18 cellular contexts compared by ENCODE assay signal in the genomic region with DNA sequence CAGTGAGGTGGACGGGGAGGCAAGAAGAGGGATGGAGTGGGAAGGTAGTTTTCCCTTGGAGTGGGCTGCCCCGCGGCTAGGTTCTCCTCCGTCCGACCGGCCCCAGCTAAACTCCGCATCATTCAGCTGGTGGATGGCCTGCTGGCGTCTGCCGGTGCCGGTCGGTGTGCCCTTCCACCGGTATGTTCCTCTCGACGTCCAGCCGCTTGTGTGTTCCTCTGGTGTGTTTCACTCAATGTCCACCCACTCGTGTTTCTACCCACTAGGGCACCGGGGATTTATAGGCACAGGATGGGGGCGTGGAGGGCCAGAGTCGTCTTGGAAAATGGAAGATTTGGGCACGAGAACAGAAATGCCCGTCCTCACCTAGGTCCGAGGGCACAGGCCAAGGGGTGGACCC.
A peak's percentile ranks its signal among the peaks of the same experiment; 100 is the strongest.
DNase-seq lines count a peak whose midpoint lies in the region; ATAC-seq, FAIRE-seq and TF ChIP-seq lines count a peak whose summit lies in the region.
"Had no signal": no experiment of that assay in that cellular context is flagged by ENCODE, and none has a peak within 500 bp of the region (broad histone marks: within the 10 kb centered on the region; RNA-seq: fewer than 3 reads in every experiment).

No MANE protein-coding gene starts in this region.

- H3K9me3 Mint-ChIP-seq in activated T-cell treated with anti-CD3 and anti-CD28 coated beads, Interleukin-2, amount 50 U/mL, for 4 hours = no peaks in the 10 kb centered on the region
- H3K9me3 Mint-ChIP-seq: CD4-positive, alpha-beta T cell; H9 had no signal

- H3K9me3 ChIP-seq in kidney (ENCODE audit: control insufficient read depth in 1 of 2, low read length in 2 of 2) (no peaks in the 10 kb centered on the region), neuronal stem cell (replicated peaks in 1 of 2; ENCODE audit: control insufficient read depth in 2 of 2, insufficient read depth in 1 of 2, low read depth in 1 of 2, low read length in 2 of 2) (peaks cover 2 to 4% of the 10 kb centered on the region in 2 donors), A673 (ENCODE audit: low read depth, low read length, poor library complexity, severe bottlenecking) (no peaks in the 10 kb centered on the region)
- H3K9me3 ChIP-seq: BE2C, Caco-2 had no signal

- H3K4me3 ChIP-seq in kidney (ENCODE audit: low read length in 2 of 2) = no peak overlapping the region
- no peak overlapping the region for H3K4me3 ChIP-seq in neuronal stem cell (ENCODE audit: low read length in 2 of 2)
- no peak overlapping the region for H3K4me3 ChIP-seq in A673 (ENCODE audit: low read depth, low read length, poor library complexity, severe bottlenecking)

- H3K23ac ChIP-seq in neuronal stem cell (ENCODE audit: low read depth, low read length, poor library complexity) = no peak overlapping the region

- no peak overlapping the region for H2BK15ac ChIP-seq in neuronal stem cell (ENCODE audit: low read length)

- H3K27ac ChIP-seq in kidney (ENCODE audit: low read depth in 2 of 2, low read length in 2 of 2) (no peak overlapping the region), neuronal stem cell (replicated peaks; ENCODE audit: low read length) (no peak overlapping the region), A673 (ENCODE audit: low read depth, low read length, poor library complexity, severe bottlenecking) (no peak overlapping the region)
- H3K27ac ChIP-seq: C4-2B had no signal

- no peak overlapping the region for H3K4me2 ChIP-seq in neuronal stem cell (ENCODE audit: insufficient read depth, low read length, poor library complexity, severe bottlenecking)

- no peak overlapping the region for H4K8ac ChIP-seq in neuronal stem cell (ENCODE audit: low read depth, low read length)

- no TSS peak for BruUV-seq in A673 (replicated peaks; lab: Mats Ljungman, UMichigan)

- no peaks in the 10 kb centered on the region for H3K4me1 Mint-ChIP-seq in activated T-cell treated with anti-CD3 and anti-CD28 coated beads, Interleukin-2, amount 50 U/mL, for 4 hours (ENCODE audit: low read depth)

- H3K27me3 ChIP-seq in neuronal stem cell (ENCODE audit: control insufficient read depth in 3 of 3, insufficient read depth in 3 of 3, low read depth in 1 of 3, low read length in 3 of 3) = no peaks in the 10 kb centered on the region
- no peaks in the 10 kb centered on the region for H3K27me3 ChIP-seq in A673 (replicated peaks; ENCODE audit: insufficient read depth, low read depth, low read length, poor library complexity)
- H3K27me3 ChIP-seq: BE2C had no signal

- H4K91ac ChIP-seq in neuronal stem cell (ENCODE audit: low read depth, low read length, poor library complexity) = no peak overlapping the region

- intact Hi-C loops in cardiac septum (cut with DNase I) = no loop called here
- intact Hi-C loops in Right ventricle myocardium inferior (cut with DNase I) = no loop called here
- intact Hi-C loops in kidney (cut with DNase I) = no loop called here
- intact Hi-C loops in A673 (cut with micrococcal nuclease; ENCODE audit: unreplicated experiment) = no loop called here

- no CpG with 5 or more reads among the region's 22 CpGs for WGBS in neuronal stem cell (ENCODE audit: extremely low coverage in 2 of 2, insufficient read length in 2 of 2, insufficient replicate concordance in 1 of 2), 2 donors

- no peak overlapping the region for H2AK5ac ChIP-seq in neuronal stem cell (ENCODE audit: low read depth, low read length)

- no peak overlapping the region for H2BK120ac ChIP-seq in neuronal stem cell (ENCODE audit: low read depth, low read length)

- ATAC-seq in Right ventricle myocardium inferior (no peak), HG03196 (IDR thresholded peaks at IDR 0.05; ENCODE audit: unreplicated experiment) (no peak)
- no peak for ATAC-seq in activated T-cell treated with anti-CD3 and anti-CD28 coated beads, Interleukin-2, amount 50 U/mL, for 4 hours

- H3K36me3 ChIP-seq in kidney (ENCODE audit: control insufficient read depth in 1 of 2, insufficient read depth in 2 of 2, low read length in 2 of 2) (no peaks in the 10 kb centered on the region), neuronal stem cell (replicated peaks in 1 of 2; ENCODE audit: control insufficient read depth in 2 of 2, insufficient read depth in 2 of 2, low read length in 2 of 2) (no peaks in the 10 kb centered on the region), A673 (ENCODE audit: insufficient read depth, low read length, poor library complexity, severe bottlenecking) (no peaks in the 10 kb centered on the region)
- H3K36me3 ChIP-seq: BE2C had no signal

- H3K4ac ChIP-seq in neuronal stem cell (ENCODE audit: low read length) = no peak overlapping the region

- H3K4me1 ChIP-seq in kidney (ENCODE audit: control insufficient read depth in 1 of 2, insufficient read depth in 1 of 2, low read depth in 1 of 2, low read length in 2 of 2) (no peaks in the 10 kb centered on the region), neuronal stem cell (ENCODE audit: control insufficient read depth in 2 of 2, insufficient read depth in 1 of 2, low read depth in 1 of 2, low read length in 2 of 2) (peaks cover 0 to 2% of the 10 kb centered on the region in 2 donors), A673 (ENCODE audit: insufficient read depth, low read length, poor library complexity, severe bottlenecking) (no peaks in the 10 kb centered on the region)
- H3K4me1 ChIP-seq: BE2C, Caco-2 had no signal

- no peak overlapping the region for H3K4me3 Mint-ChIP-seq in activated T-cell treated with anti-CD3 and anti-CD28 coated beads, Interleukin-2, amount 50 U/mL, for 4 hours
- H3K4me3 Mint-ChIP-seq: CD4-positive, alpha-beta T cell; H9 had no signal

- CTCF ChIA-PET in A673 (lab: Charles Lee) = no interaction called here

- no peak overlapping the region for H3K14ac ChIP-seq in neuronal stem cell (ENCODE audit: low read length)

- no peak for TF ChIP-seq CTCF in kidney (IDR thresholded peaks at IDR 0.05; ENCODE audit: borderline replicate concordance, extremely low read depth, insufficient read depth)
- no peak for TF ChIP-seq CTCF in A673 (conservative IDR thresholded peaks at IDR 0.05; ENCODE audit: low read depth, low read length)

- no peak overlapping the region for H2BK12ac ChIP-seq in neuronal stem cell (ENCODE audit: low read length)

- peaks cover 2% of the 10 kb centered on the region for H3K79me1 ChIP-seq in neuronal stem cell (ENCODE audit: low read depth, low read length)

- POLR2A ChIA-PET in A673 (lab: Charles Lee; ENCODE audit: low non-redundant PET) = no interaction called here

- no peak overlapping the region for H3K18ac ChIP-seq in neuronal stem cell (ENCODE audit: low read length)

- no peak for FAIRE-seq in kidney (lab: Jason Lieb, UNC)
- FAIRE-seq: D721Med, G401.6, GM12891, GM19239 had no signal

- no peaks in the 10 kb centered on the region for H3K27me3 Mint-ChIP-seq in activated T-cell treated with anti-CD3 and anti-CD28 coated beads, Interleukin-2, amount 50 U/mL, for 4 hours (ENCODE audit: low read depth)
- H3K27me3 Mint-ChIP-seq: CD4-positive, alpha-beta T cell had no signal

- H3K9ac ChIP-seq in kidney (ENCODE audit: low read length in 2 of 2) = no peak overlapping the region
- no peak overlapping the region for H3K9ac ChIP-seq in neuronal stem cell (ENCODE audit: low read depth, low read length, poor library complexity)

- peak overlapping the region; percentile 46 for H2AFZ ChIP-seq in neuronal stem cell (ENCODE audit: low read length)

- DNase-seq in cardiac septum (ENCODE audit: low spot score) (peak; percentile 33), Right ventricle myocardium inferior (ENCODE audit: missing footprints) (no peak), kidney (peak; percentile 64), neuronal stem cell (ENCODE audit: low spot score) (no peak), A673 (ENCODE audit: low spot score) (no peak)
- no peak for DNase-seq in activated T-cell treated with anti-CD3 and anti-CD28 coated beads, Interleukin-2, amount 50 U/mL, for 4 hours
- DNase-seq: 8988T; BE2C; CD4-positive, alpha-beta T cell; GOT3 had no signal

- no peak overlapping the region for H2BK5ac ChIP-seq in neuronal stem cell (ENCODE audit: low read length)

- no peaks in the 10 kb centered on the region for H3K36me3 Mint-ChIP-seq in activated T-cell treated with anti-CD3 and anti-CD28 coated beads, Interleukin-2, amount 50 U/mL, for 4 hours (ENCODE audit: insufficient read depth)

Comparison
In these comparisons a context has a peak if more than half of its experiments do, and no peak if none do; other contexts are left out.
1. DNase-seq: peak in cardiac septum (single experiment) and kidney (single experiment); none in Right ventricle myocardium inferior (single experiment), neuronal stem cell (single experiment), A673 (single experiment) and activated T-cell treated with anti-CD3 and anti-CD28 coated beads, Interleukin-2, amount 50 U/mL, for 4 hours (single experiment).